In the genomic region with DNA sequence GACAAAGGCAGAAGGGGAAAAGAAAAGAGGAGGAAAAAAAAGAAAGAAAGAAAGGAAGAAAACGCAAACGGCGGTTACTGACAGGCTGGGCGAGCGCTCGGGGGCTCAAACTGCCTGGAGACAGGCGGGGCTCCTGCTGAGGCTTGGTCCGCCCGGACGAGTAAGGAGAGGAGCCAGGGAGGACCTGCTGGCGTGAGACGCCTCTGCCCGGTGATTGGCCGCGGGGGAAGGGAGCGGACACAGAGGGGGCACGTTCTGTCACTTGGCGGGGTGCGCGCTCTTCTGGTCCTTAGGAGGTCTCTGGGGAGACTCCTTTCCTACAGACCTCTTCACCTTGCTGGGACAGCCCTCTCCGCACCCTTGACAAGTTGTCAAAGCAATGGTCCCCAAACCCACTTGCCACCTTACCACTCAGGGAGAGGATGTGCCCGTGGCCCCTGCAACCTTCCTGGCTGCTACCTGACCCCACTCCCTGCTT, we compare ENCODE assay signal across 1 cellular context.
TF ChIP-seq lines count a peak whose summit lies in the region.

No MANE protein-coding gene starts in this region.

TF ChIP-seq in H1, 55 proteins besides CTCF, POLR2A, EP300 and RAD21:
- TF ChIP-seq POU5F1 (IDR thresholded peaks at IDR 0.05; ENCODE audit: low read depth, low read length) (no peak), SAP30 (IDR thresholded peaks at IDR 0.05; ENCODE audit: insufficient read depth, insufficient replicate concordance, low read length) (peak; percentile 87), KDM4A (IDR thresholded peaks at IDR 0.05; ENCODE audit: low read depth, low read length, severe bottlenecking) (peak; percentile 93), GTF2F1 (IDR thresholded peaks at IDR 0.05; ENCODE audit: borderline replicate concordance, low read depth, low read length) (no peak), SIRT6 (IDR thresholded peaks at IDR 0.05; ENCODE audit: low read length) (no peak), SIN3A (conservative IDR thresholded peaks at IDR 0.05 in 1 of 2, IDR thresholded peaks at IDR 0.05 in 1 of 2; ENCODE audit: low read depth in 1 of 2, low read length in 2 of 2) (peak; percentile 45 to 75; a peak in 2 of 4 replicates), HDAC2 (IDR thresholded peaks at IDR 0.05; ENCODE audit: borderline replicate concordance in 1 of 2, low read depth in 2 of 2, low read length in 2 of 2) (0 out of 4 replicates have a peak, but pooled peaks of 1 of the 2 experiments have one; percentile 9), NRF1 (IDR thresholded peaks at IDR 0.05; ENCODE audit: low read depth, low read length) (no peak)
